ENCODE assay signal across 8 cellular contexts in the genomic region with DNA sequence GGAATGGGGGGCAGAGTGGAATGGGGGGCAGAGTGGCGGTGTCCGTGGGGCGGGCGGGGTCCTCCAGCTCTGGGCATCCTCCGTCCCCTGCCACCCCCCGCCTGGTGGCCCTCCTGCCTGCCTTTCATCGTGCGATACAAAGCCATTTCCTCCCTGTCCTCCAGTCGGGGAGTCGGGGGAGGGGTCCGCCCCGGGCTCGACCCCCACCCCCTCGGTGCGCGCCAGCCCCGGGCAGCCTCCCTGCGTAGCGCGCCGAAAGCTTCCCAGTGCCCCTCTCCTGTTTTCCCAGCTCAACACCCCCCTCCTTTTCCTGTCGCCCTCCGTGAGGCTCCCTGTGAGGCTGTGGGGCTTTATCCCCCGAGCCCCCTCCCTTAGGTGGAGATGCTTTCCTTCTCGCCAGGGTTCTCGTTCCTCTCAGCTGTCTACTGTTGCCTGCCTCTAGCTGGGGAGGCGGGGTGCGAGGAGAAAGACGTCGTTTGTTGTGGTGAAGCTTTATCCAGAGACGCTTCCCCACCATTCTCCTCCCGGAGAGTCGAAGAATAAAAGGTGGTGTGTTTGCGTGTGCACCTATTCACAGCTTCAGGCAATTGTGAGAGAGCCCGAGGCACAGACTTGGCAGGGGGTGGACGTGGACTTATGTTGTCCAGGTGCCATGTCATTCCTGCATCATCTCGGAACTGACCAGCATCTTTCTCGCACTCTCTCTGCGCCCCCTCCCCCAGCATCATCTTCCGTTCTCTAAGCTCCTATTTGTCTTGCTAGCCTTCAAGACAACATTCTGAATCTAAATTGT. TPM values are rescaled to one million over a fixed set of nuclear protein-coding genes. Genes with fewer than 3 reads are reported as not detected.
DNase-seq lines count a peak whose midpoint lies in the region; ATAC-seq and TF ChIP-seq lines count a peak whose summit lies in the region.

No MANE protein-coding gene starts in this region.

- H3K36me3 Mint-ChIP-seq in chondrocyte (ENCODE audit: low read depth) = no peaks in the 10 kb centered on the region

- ATAC-seq in HG03439 (IDR thresholded peaks at IDR 0.05; ENCODE audit: unreplicated experiment) = no peak

- in situ Hi-C loops in SK-MEL-5 (cut with HindIII; ENCODE audit: low pct_unique_long_range_greater_than_20kb, low sequenced_read_pairs) = no loop called here

- peaks cover 17% of the 10 kb centered on the region for H3K27me3 Mint-ChIP-seq in chondrocyte (ENCODE audit: low read depth)

- H3K27ac Mint-ChIP-seq in chondrocyte (ENCODE audit: unreplicated experiment) = no peak overlapping the region

- peak; percentile 61 for DNase-seq in activated CD8-positive, alpha-beta memory T cell treated with anti-CD3 and anti-CD28 coated beads for 24 hours
- DNase-seq in activated CD8-positive, alpha-beta memory T cell treated with anti-CD3 and anti-CD28 coated beads, Interleukin-2, amount 50 U/mL, for 48 hours = no peak
- DNase-seq in SK-MEL-5 (ENCODE audit: low read depth, low spot score) (peak; percentile 16), chondrocyte (ENCODE audit: low spot score) (no peak), left kidney (ENCODE audit: low read depth, low spot score) (peak; percentile 47), NOMO-1 (lab: John Stamatoyannopoulos, UW; ENCODE audit: unreplicated experiment in 2 of 2) (no peak)
- DNase-seq in stimulated activated naive CD4-positive, alpha-beta T cell (lab: John Stamatoyannopoulos, UW) = peak in 4 of 6 experiments; percentile 12 to 28 (median 15)

- TF ChIP-seq CTCF in chondrocyte (IDR thresholded peaks at IDR 0.05) = no peak

- H3K4me3 Mint-ChIP-seq in chondrocyte (ENCODE audit: unreplicated experiment) = peak overlapping the region; percentile 82

- no peaks in the 10 kb centered on the region for H3K9me3 Mint-ChIP-seq in chondrocyte (ENCODE audit: low read depth)

- peaks cover 17% of the 10 kb centered on the region for H3K4me1 Mint-ChIP-seq in chondrocyte (ENCODE audit: low read depth)

RNA-seq across cellular contexts. Expression of gene DNM3, which starts 0.8 kb away (rescaled TPM):
- 0.56 and 0.79 TPM in 2 replicates for total RNA-seq in SK-MEL-5 (2014; rRNA removed; shearing (Covaris generic))
- polyA plus RNA-seq in SK-MEL-5 (2015; cell fraction: cytosol; rRNA removed) = 0.60 and 0.65 TPM in 2 replicates
- polyA plus RNA-seq in SK-MEL-5 (2015; cell fraction: nucleus; rRNA removed) = 0.84 and 1.2 TPM in 2 replicates
- 11.7 to 23.7 TPM (median 12.4 TPM) in 3 replicates for total RNA-seq in chondrocyte

Comparison
In these comparisons a context has a peak if more than half of its experiments do, and no peak if none do; other contexts are left out.
1. DNase-seq: peak in activated CD8-positive, alpha-beta memory T cell treated with anti-CD3 and anti-CD28 coated beads for 24 hours (single experiment), SK-MEL-5 (single experiment), left kidney (single experiment) and stimulated activated naive CD4-positive, alpha-beta T cell (4 of 6); none in activated CD8-positive, alpha-beta memory T cell treated with anti-CD3 and anti-CD28 coated beads, Interleukin-2, amount 50 U/mL, for 48 hours (single experiment), chondrocyte (single experiment) and NOMO-1 (0 of 2).